In genomic region chr2:179642462-179642861, GRCh38 we compare ENCODE assay signal across 24 cellular contexts.
DNase-seq lines count a peak whose midpoint lies in the region; ATAC-seq, FAIRE-seq and TF ChIP-seq lines count a peak whose summit lies in the region.
"Had no signal": no experiment of that assay in that cellular context is flagged by ENCODE, and none has a peak within 500 bp of the region (broad histone marks: within the 10 kb centered on the region; RNA-seq: fewer than 3 reads in every experiment).

No MANE protein-coding gene starts in this region.

- no peak for FAIRE-seq in HepG2 (lab: Jason Lieb, UNC)
- FAIRE-seq: GM12878, GM12892, GM18507 had no signal

- in situ Hi-C loops in HepG2 (cut with HindIII; ENCODE audit: extremely low pct_ligation_motif_present, low pct_unique_long_range_greater_than_20kb): no loop called here

- H3K27me3 ChIP-seq in HepG2 (ENCODE audit: control insufficient read depth in 1 of 2, insufficient read depth in 2 of 2, low read length in 2 of 2) (no peaks in the 10 kb centered on the region), right lobe of liver (no peaks in the 10 kb centered on the region)
- H3K27me3 ChIP-seq: BE2C, BLaER1 had no signal

- H3K79me2 ChIP-seq in HepG2 (ENCODE audit: insufficient read depth, low read length): no peaks in the 10 kb centered on the region

- ATAC-seq in HepG2: no peak
- ATAC-seq in right lobe of liver: no peak
- no peak for ATAC-seq in HG02763 (IDR thresholded peaks at IDR 0.05; ENCODE audit: unreplicated experiment)
- ATAC-seq: GM12878 had no signal

- CTCF ChIA-PET in HepG2 (lab: Yijun Ruan, JAX; ENCODE audit: low intra/inter-chr PET ratio, low total read pairs): no interaction called here

- POLR2A ChIA-PET in HepG2 (lab: Yijun Ruan, JAX): no interaction called here

- TF ChIP-seq CTCF in HepG2 (CRISPR knock-in tag; IDR thresholded peaks at IDR 0.05) (no peak), right lobe of liver (IDR thresholded peaks at IDR 0.05) (no peak), VCaP (conservative IDR thresholded peaks at IDR 0.05) (no peak)

- TF ChIP-seq EP300 in HepG2 (IDR thresholded peaks at IDR 0.05; ENCODE audit: low read depth in 2 of 2, low read length in 2 of 2) (no peak), HepG2 (CRISPR knock-in tag; IDR thresholded peaks at IDR 0.05; ENCODE audit: borderline replicate concordance) (no peak)

- TF ChIP-seq POLR2A in HepG2 (IDR thresholded peaks at IDR 0.05; ENCODE audit: insufficient read depth in 1 of 2, low read depth in 2 of 2, low read length in 2 of 2) (no peak), right lobe of liver (IDR thresholded peaks at IDR 0.05) (no peak)

- H3K4me3 ChIP-seq in HepG2 (replicated peaks in 1 of 3; ENCODE audit: insufficient read depth in 1 of 3, low read depth in 2 of 3, low read length in 3 of 3) (no peak overlapping the region), right lobe of liver (no peak overlapping the region)
- H3K4me3 ChIP-seq: BLaER1, GM12878 had no signal

- no peaks in the 10 kb centered on the region for H4K20me1 ChIP-seq in HepG2 (ENCODE audit: insufficient read depth, low read length)
- H4K20me1 ChIP-seq: BLaER1 had no signal

- H3K4me1 ChIP-seq in HepG2 (ENCODE audit: insufficient read depth, low read length): peaks cover 7% of the 10 kb centered on the region
- peaks cover 0 to 15% (median 0%) of the 10 kb centered on the region in 4 donors for H3K4me1 ChIP-seq in right lobe of liver
- H3K4me1 ChIP-seq: BE2C, BLaER1 had no signal

- no peak for TF ChIP-seq RAD21 in HepG2 (CRISPR knock-in tag; IDR thresholded peaks at IDR 0.05)

- H3K36me3 ChIP-seq in HepG2 (replicated peaks in 1 of 2; ENCODE audit: control insufficient read depth in 1 of 2, insufficient read depth in 2 of 2, low read length in 2 of 2): no peaks in the 10 kb centered on the region
- H3K36me3 ChIP-seq in right lobe of liver: no peaks in the 10 kb centered on the region
- H3K36me3 ChIP-seq: BE2C, BLaER1 had no signal

- WGBS in HepG2 (ENCODE audit: low lambda C conversion rate): 50% methylated on average over 2 of the region's 2 CpGs
- 81% methylated on average over 2 of the region's 2 CpGs for WGBS in right lobe of liver (ENCODE audit: insufficient coverage, low coverage, low lambda C conversion rate, missing lambda C conversion rate)

- H3K9me3 ChIP-seq in HepG2 (ENCODE audit: low read length) (no peaks in the 10 kb centered on the region), right lobe of liver (no peaks in the 10 kb centered on the region)
- H3K9me3 ChIP-seq: BE2C, BLaER1 had no signal

- no peak overlapping the region for H3K9ac ChIP-seq in HepG2 (ENCODE audit: insufficient read depth, low read depth, low read length)
- H3K9ac ChIP-seq: BLaER1 had no signal

- H3K4me2 ChIP-seq in HepG2 (ENCODE audit: low read depth, low read length): no peak overlapping the region
- H3K4me2 ChIP-seq: BLaER1 had no signal

- no peak overlapping the region for H2AFZ ChIP-seq in HepG2 (ENCODE audit: low read length)

- DNase-seq in HepG2 (ENCODE audit: low spot score) (no peak), right lobe of liver (no peak)
- no peak for DNase-seq in activated CD8-positive, alpha-beta memory T cell treated with anti-CD3 and anti-CD28 coated beads, Interleukin-2, amount 50 U/mL, for 48 hours
- DNase-seq: ACHN; BE2C; C1 segment of cervical spinal cord; CD4-positive, alpha-beta memory T cell; CD4-positive, CD25-positive, alpha-beta regulatory T cell; CD8-positive, alpha-beta memory T cell; COR-L47; DMS 273 treated with DMSO at 0.1 percent for 48 hours; DMS153; DMS53; DMS79; DND-41; EL; GDM1 had no signal

- intact Hi-C loops in HepG2 (cut with micrococcal nuclease; ENCODE audit: unreplicated experiment): loop anchor here (10.0 kb wide), 1 partner anchor 198 kb away; no protein-coding TSS in a partner anchor
- intact Hi-C loops in right lobe of liver (cut with DNase I): no loop called here

- no TSS peak for BruUV-seq in HepG2 (replicated peaks; lab: Mats Ljungman, UMichigan)

- H3K27ac ChIP-seq in HepG2 (ENCODE audit: extremely low read length, insufficient read depth, low read length) (no peak overlapping the region), right lobe of liver (no peak overlapping the region), VCaP (peak overlapping the region; percentile 58)
- H3K27ac ChIP-seq: 22Rv1, BLaER1 had no signal

TF ChIP-seq in HepG2, 621 proteins besides CTCF, POLR2A, EP300 and RAD21:
- TF ChIP-seq U2AF2 (IDR thresholded peaks at IDR 0.05; ENCODE audit: low read depth, low read length) (no peak), MAFK (conservative IDR thresholded peaks at IDR 0.05 in 1 of 2, IDR thresholded peaks at IDR 0.05 in 1 of 2; ENCODE audit: low read length in 2 of 2) (peak; percentile 82), MAFF (IDR thresholded peaks at IDR 0.05; ENCODE audit: low read depth, low read length) (peak; percentile 71)
